7 cellular contexts compared by ENCODE assay signal in the genomic region with DNA sequence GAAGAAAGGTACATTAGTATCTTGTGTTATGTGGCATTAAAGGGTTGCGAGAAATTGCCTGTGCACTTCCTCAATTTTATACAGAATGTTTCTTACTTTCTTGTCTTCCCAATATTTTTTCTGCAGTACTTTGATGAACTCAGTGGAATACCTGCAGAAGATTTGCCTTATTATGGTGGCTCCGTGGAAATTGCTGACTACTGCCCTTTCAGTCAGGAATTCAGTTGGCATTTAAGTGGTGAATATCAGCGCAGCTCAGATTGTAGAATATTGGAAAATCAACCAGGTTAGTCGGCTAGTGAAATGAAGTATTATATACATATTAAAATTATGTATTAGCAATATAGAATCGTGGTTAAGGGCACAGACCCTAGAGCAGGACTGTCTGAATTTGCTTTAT.
"Had no signal": no experiment of that assay in that cellular context is flagged by ENCODE, and none has a peak within 500 bp of the region (broad histone marks: within the 10 kb centered on the region; RNA-seq: fewer than 3 reads in every experiment).

No MANE protein-coding gene starts in this region.

- DNase-seq: GDM1, GF-D8 had no signal

- ATAC-seq: GM12878 had no signal

- H3K4me3 ChIP-seq: GM12878 had no signal

- FAIRE-seq: G401.6, GM12878, GM12892, GM18507, GM19239 had no signal
